Comparison of ENCODE assay signal across 19 cellular contexts in genomic region chrX:2371026-2371778, GRCh38.
DNase-seq lines count a peak whose midpoint lies in the region; ATAC-seq, FAIRE-seq and TF ChIP-seq lines count a peak whose summit lies in the region.
"Had no signal": no experiment of that assay in that cellular context is flagged by ENCODE, and none has a peak within 500 bp of the region (broad histone marks: within the 10 kb centered on the region; RNA-seq: fewer than 3 reads in every experiment).

No MANE protein-coding gene starts in this region.

- H3K4me3 Mint-ChIP-seq in stimulated activated naive B cell treated with anti-CD40 and anti-IgM and Interleukin-4, amounts not matched to agents 10 μg/mL and 1 μg/mL and 100 μg/mL, for 72 hours, result no peak overlapping the region
- no peak overlapping the region for H3K4me3 Mint-ChIP-seq in activated CD4-positive, alpha-beta T cell treated with anti-CD3 and anti-CD28 coated beads for 36 hours
- H3K4me3 Mint-ChIP-seq in activated T-helper 17 cell treated with anti-CD3 and anti-CD28 coated beads, Interleukin-2, amount 50 U/mL, for 72 hours, result no peak overlapping the region
- H3K4me3 Mint-ChIP-seq: activated B cell treated with CpG ODN at 0.5 μM for 24 hours; activated naive CD8-positive, alpha-beta T cell treated with anti-CD3 and anti-CD28 coated beads, Interleukin-2, amount 50 U/mL, for 24 hours; activated T-helper 1 cell treated with anti-CD3 and anti-CD28 coated beads, Interleukin-12 subunit alpha, Interleukin-12 subunit beta, Interleukin-2, Interleukin-4 antibody, amounts not matched to agents 30 ng/mL and 10 ng/mL and 1 ng/mL, durations not matched to agents 14 hours and 24 hours and 36 hours; CD8-positive, alpha-beta T cell; nephron had no signal

- no peak for TF ChIP-seq EP300 in K562 (IDR thresholded peaks at IDR 0.05; ENCODE audit: low read length)

- H3K27ac ChIP-seq in right atrium auricular region (no peak overlapping the region), K562 (ENCODE audit: extremely low read depth, low read depth, low read length) (peak overlapping the region; percentile 72; the same call in 2 of the 3 replicates)
- H3K27ac ChIP-seq: vagina had no signal

- peak overlapping the region; percentile 32 for H3K27ac Mint-ChIP-seq in stimulated activated naive B cell treated with anti-CD40 and anti-IgM and Interleukin-4, amounts not matched to agents 10 μg/mL and 1 μg/mL and 100 μg/mL, for 72 hours
- no peak overlapping the region for H3K27ac Mint-ChIP-seq in activated CD4-positive, alpha-beta T cell treated with anti-CD3 and anti-CD28 coated beads for 36 hours
- no peak overlapping the region for H3K27ac Mint-ChIP-seq in activated T-helper 17 cell treated with anti-CD3 and anti-CD28 coated beads, Interleukin-2, amount 50 U/mL, for 72 hours
- H3K27ac Mint-ChIP-seq: activated B cell treated with CpG ODN at 0.5 μM for 24 hours; activated naive CD8-positive, alpha-beta T cell treated with anti-CD3 and anti-CD28 coated beads, Interleukin-2, amount 50 U/mL, for 24 hours; activated T-helper 1 cell treated with anti-CD3 and anti-CD28 coated beads, Interleukin-12 subunit alpha, Interleukin-12 subunit beta, Interleukin-2, Interleukin-4 antibody, amounts not matched to agents 30 ng/mL and 10 ng/mL and 1 ng/mL, durations not matched to agents 14 hours and 24 hours and 36 hours; CD8-positive, alpha-beta T cell had no signal

- H3K36me3 Mint-ChIP-seq in stimulated activated naive B cell treated with anti-CD40 and anti-IgM and Interleukin-4, amounts not matched to agents 10 μg/mL and 1 μg/mL and 100 μg/mL, for 72 hours, result peaks cover 14 to 31% of the 10 kb centered on the region in 2 donors
- peaks cover 33% of the 10 kb centered on the region for H3K36me3 Mint-ChIP-seq in activated CD4-positive, alpha-beta T cell treated with anti-CD3 and anti-CD28 coated beads for 36 hours (ENCODE audit: low read depth)
- peaks cover 7% of the 10 kb centered on the region for H3K36me3 Mint-ChIP-seq in activated T-helper 17 cell treated with anti-CD3 and anti-CD28 coated beads, Interleukin-2, amount 50 U/mL, for 72 hours (ENCODE audit: low read depth)

- TF ChIP-seq RAD21 in K562 (CRISPR knock-in tag; conservative IDR thresholded peaks at IDR 0.05 in 1 of 2, IDR thresholded peaks at IDR 0.05 in 1 of 2), result no peak

- no peaks in the 10 kb centered on the region for H3K9me1 ChIP-seq in K562 (ENCODE audit: control insufficient read depth, insufficient read depth, low read length)

- POLR2A ChIA-PET in K562 (lab: Yijun Ruan, JAX), result no interaction called here
- POLR2A ChIA-PET in activated CD4-positive, alpha-beta T cell treated with anti-CD3 and anti-CD28 coated beads for 36 hours (lab: Charles Lee), result no interaction called here

- H3K9ac ChIP-seq in K562 (ENCODE audit: insufficient read depth in 1 of 2, low read depth in 2 of 2, low read length in 2 of 2), result peak overlapping the region in 1 of 2 experiments; percentile 51; a peak in 2 of 4 replicates

- H3K4me1 ChIP-seq in right atrium auricular region, result no peaks in the 10 kb centered on the region
- H3K4me1 ChIP-seq in K562 (replicated peaks in 1 of 2; ENCODE audit: control insufficient read depth in 2 of 2, insufficient read depth in 2 of 2, low read length in 2 of 2), result no peaks in the 10 kb centered on the region; a peak in 3 of 5 replicates
- H3K4me1 ChIP-seq: vagina had no signal

- no peak for DNase-seq in left cardiac atrium
- no peak for DNase-seq in right atrium auricular region (ENCODE audit: low spot score)
- peak; percentile 59 to 72 (median 66) for DNase-seq in K562 (ENCODE audit: extremely low read depth in 1 of 4, low spot score in 3 of 4)
- DNase-seq in iPS-NIHi11 (ENCODE audit: low spot score), result peak; percentile 43
- DNase-seq in stimulated activated naive B cell treated with anti-CD40 and anti-IgM and Interleukin-4, amounts not matched to agents 10 μg/mL and 1 μg/mL and 100 μg/mL, for 72 hours, result no peak
- no peak for DNase-seq in activated CD4-positive, alpha-beta T cell treated with anti-CD3 and anti-CD28 coated beads for 36 hours
- DNase-seq in NCI-H1930 (lab: John Stamatoyannopoulos, UW), result no peak
- DNase-seq: activated B cell treated with CpG ODN at 0.5 μM for 24 hours; activated naive CD8-positive, alpha-beta T cell treated with anti-CD3 and anti-CD28 coated beads, Interleukin-2, amount 50 U/mL, for 24 hours; CD8-positive, alpha-beta T cell; NCI-H1694; NCI-H510A; SIG-M5; T-helper 2 cell had no signal

- TF ChIP-seq CTCF in right atrium auricular region (IDR thresholded peaks at IDR 0.05) (no peak), K562 (IDR thresholded peaks at IDR 0.05 in 2 of 3, conservative IDR thresholded peaks at IDR 0.05 in 1 of 3; ENCODE audit: insufficient read depth in 2 of 3, low read depth in 1 of 3, low read length in 3 of 3) (no peak)

- no peaks in the 10 kb centered on the region for H3K9me3 ChIP-seq in right atrium auricular region
- H3K9me3 ChIP-seq in K562 (replicated peaks; ENCODE audit: control insufficient read depth, insufficient read depth, low read depth, low read length), result no peaks in the 10 kb centered on the region
- H3K9me3 ChIP-seq: vagina had no signal

- no peaks in the 10 kb centered on the region for H3K79me2 ChIP-seq in K562 (ENCODE audit: control insufficient read depth, insufficient read depth, low read length)

- 15% methylated on average over 9 of the region's 20 CpGs for WGBS in K562 (ENCODE audit: insufficient coverage, low coverage, missing lambda C conversion rate)

- peak; percentile 73 for FAIRE-seq in K562 (lab: Jason Lieb, UNC)
- FAIRE-seq: endometrium had no signal

- no TSS peak for BruUV-seq in K562 (replicated peaks; lab: Mats Ljungman, UMichigan)

- H3K27me3 ChIP-seq in right atrium auricular region (no peaks in the 10 kb centered on the region), K562 (ENCODE audit: control insufficient read depth in 2 of 2, insufficient read depth in 2 of 2, low read length in 2 of 2) (no peaks in the 10 kb centered on the region)
- H3K27me3 ChIP-seq: vagina had no signal

- no peak overlapping the region for H3K4me3 ChIP-seq in right atrium auricular region
- H3K4me3 ChIP-seq in K562, result peak overlapping the region; percentile 34
- H3K4me3 ChIP-seq: vagina had no signal

- ATAC-seq in left cardiac atrium (peak; percentile 19 to 74), K562 (peak; percentile 95)
- no peak for ATAC-seq in stimulated activated naive B cell treated with anti-CD40 and anti-IgM and Interleukin-4, amounts not matched to agents 10 μg/mL and 1 μg/mL and 100 μg/mL, for 72 hours (replicated peaks)
- no peak for ATAC-seq in activated CD4-positive, alpha-beta T cell treated with anti-CD3 and anti-CD28 coated beads for 36 hours
- no peak for ATAC-seq in activated T-helper 17 cell treated with anti-CD3 and anti-CD28 coated beads, Interleukin-2, amount 50 U/mL, for 72 hours (replicated peaks)
- ATAC-seq: activated naive CD8-positive, alpha-beta T cell treated with anti-CD3 and anti-CD28 coated beads, Interleukin-2, amount 50 U/mL, for 24 hours; CD8-positive, alpha-beta T cell had no signal

- H3K9me3 Mint-ChIP-seq in stimulated activated naive B cell treated with anti-CD40 and anti-IgM and Interleukin-4, amounts not matched to agents 10 μg/mL and 1 μg/mL and 100 μg/mL, for 72 hours, result no peaks in the 10 kb centered on the region
- H3K9me3 Mint-ChIP-seq in activated CD4-positive, alpha-beta T cell treated with anti-CD3 and anti-CD28 coated beads for 36 hours (ENCODE audit: low read depth), result no peaks in the 10 kb centered on the region
- H3K9me3 Mint-ChIP-seq in activated T-helper 17 cell treated with anti-CD3 and anti-CD28 coated beads, Interleukin-2, amount 50 U/mL, for 72 hours, result no peaks in the 10 kb centered on the region
- H3K9me3 Mint-ChIP-seq: activated B cell treated with CpG ODN at 0.5 μM for 24 hours; activated naive CD8-positive, alpha-beta T cell treated with anti-CD3 and anti-CD28 coated beads, Interleukin-2, amount 50 U/mL, for 24 hours; activated T-helper 1 cell treated with anti-CD3 and anti-CD28 coated beads, Interleukin-12 subunit alpha, Interleukin-12 subunit beta, Interleukin-2, Interleukin-4 antibody, amounts not matched to agents 30 ng/mL and 10 ng/mL and 1 ng/mL, durations not matched to agents 14 hours and 24 hours and 36 hours; CD8-positive, alpha-beta T cell; nephron had no signal

- no peaks in the 10 kb centered on the region for H3K27me3 Mint-ChIP-seq in stimulated activated naive B cell treated with anti-CD40 and anti-IgM and Interleukin-4, amounts not matched to agents 10 μg/mL and 1 μg/mL and 100 μg/mL, for 72 hours
- H3K27me3 Mint-ChIP-seq in activated CD4-positive, alpha-beta T cell treated with anti-CD3 and anti-CD28 coated beads for 36 hours, result no peaks in the 10 kb centered on the region
- no peaks in the 10 kb centered on the region for H3K27me3 Mint-ChIP-seq in activated T-helper 17 cell treated with anti-CD3 and anti-CD28 coated beads, Interleukin-2, amount 50 U/mL, for 72 hours
- H3K27me3 Mint-ChIP-seq: activated B cell treated with CpG ODN at 0.5 μM for 24 hours; activated naive CD8-positive, alpha-beta T cell treated with anti-CD3 and anti-CD28 coated beads, Interleukin-2, amount 50 U/mL, for 24 hours had no signal

- H3K36me3 ChIP-seq in right atrium auricular region, result no peaks in the 10 kb centered on the region
- H3K36me3 ChIP-seq in K562 (ENCODE audit: control insufficient read depth, insufficient read depth, low read length), result no peaks in the 10 kb centered on the region
- H3K36me3 ChIP-seq: vagina had no signal

- CTCF ChIA-PET in K562 (lab: Yijun Ruan, JAX; ENCODE audit: low intra/inter-chr PET ratio), result no interaction called here
- CTCF ChIA-PET in activated CD4-positive, alpha-beta T cell treated with anti-CD3 and anti-CD28 coated beads for 36 hours (lab: Charles Lee), result no interaction called here

- intact Hi-C loops in left cardiac atrium (cut with DNase I), result no loop called here
- intact Hi-C loops in K562 (cut with micrococcal nuclease), result no loop called here
- intact Hi-C loops in activated CD4-positive, alpha-beta T cell treated with anti-CD3 and anti-CD28 coated beads for 36 hours (cut with DNase I, micrococcal nuclease), result no loop called here

- in situ Hi-C loops in K562 (cut with MboI), result no loop called here

- H4K20me1 ChIP-seq in K562 (replicated peaks; ENCODE audit: control insufficient read depth, insufficient read depth, low read length), result peaks cover 3% of the 10 kb centered on the region; the same call in 1 of the 2 replicates

- peak overlapping the region; percentile 86 for H3K4me2 ChIP-seq in K562 (ENCODE audit: insufficient read depth, low read length)

- peak overlapping the region; percentile 94 for H2AFZ ChIP-seq in K562 (ENCODE audit: low read depth, low read length)

- peaks cover 5 to 9% of the 10 kb centered on the region in 2 donors for H3K4me1 Mint-ChIP-seq in stimulated activated naive B cell treated with anti-CD40 and anti-IgM and Interleukin-4, amounts not matched to agents 10 μg/mL and 1 μg/mL and 100 μg/mL, for 72 hours
- no peaks in the 10 kb centered on the region for H3K4me1 Mint-ChIP-seq in activated CD4-positive, alpha-beta T cell treated with anti-CD3 and anti-CD28 coated beads for 36 hours
- peaks cover 10% of the 10 kb centered on the region for H3K4me1 Mint-ChIP-seq in activated T-helper 17 cell treated with anti-CD3 and anti-CD28 coated beads, Interleukin-2, amount 50 U/mL, for 72 hours
- H3K4me1 Mint-ChIP-seq: nephron had no signal

- no peak for TF ChIP-seq POLR2A in K562 (conservative IDR thresholded peaks at IDR 0.05)

TF ChIP-seq in K562, 482 proteins besides CTCF, POLR2A, EP300 and RAD21 (continues in another document):
- no peak for TF ChIP-seq ZSCAN32 (CRISPR knock-in tag; IDR thresholded peaks at IDR 0.05)

Comparison
In these comparisons a context has a peak if more than half of its experiments do, and no peak if none do; other contexts are left out.
1. ATAC-seq: peak in left cardiac atrium (2 of 2) and K562 (single experiment); none in stimulated activated naive B cell treated with anti-CD40 and anti-IgM and Interleukin-4, amounts not matched to agents 10 μg/mL and 1 μg/mL and 100 μg/mL, for 72 hours (0 of 2), activated CD4-positive, alpha-beta T cell treated with anti-CD3 and anti-CD28 coated beads for 36 hours (single experiment) and activated T-helper 17 cell treated with anti-CD3 and anti-CD28 coated beads, Interleukin-2, amount 50 U/mL, for 72 hours (single experiment).
2. DNase-seq: peak in K562 (4 of 4) and iPS-NIHi11 (single experiment); none in left cardiac atrium (single experiment), right atrium auricular region (single experiment), stimulated activated naive B cell treated with anti-CD40 and anti-IgM and Interleukin-4, amounts not matched to agents 10 μg/mL and 1 μg/mL and 100 μg/mL, for 72 hours (single experiment), activated CD4-positive, alpha-beta T cell treated with anti-CD3 and anti-CD28 coated beads for 36 hours (single experiment) and NCI-H1930 (0 of 2).